In genomic region chr9:130304643-130305042, GRCh38 we compare ENCODE assay signal across 3 cellular contexts.
TF ChIP-seq lines count a peak whose summit lies in the region.

No MANE protein-coding gene starts in this region.

TF ChIP-seq in neural cell, 6 proteins besides CTCF, POLR2A, EP300 and RAD21 (continued from another document):
- no peak for TF ChIP-seq EZH2 (IDR thresholded peaks at IDR 0.05; ENCODE audit: borderline replicate concordance, insufficient read depth, low read length, poor library complexity, severe bottlenecking)
- TF ChIP-seq TAF1 (IDR thresholded peaks at IDR 0.05; ENCODE audit: low read depth): no peak
- no peak for TF ChIP-seq REST (IDR thresholded peaks at IDR 0.05; ENCODE audit: borderline replicate concordance)

TF ChIP-seq in GM23338, 12 proteins besides CTCF, POLR2A, EP300 and RAD21 (continued from another document):
- TF ChIP-seq REST (IDR thresholded peaks at IDR 0.05; ENCODE audit: unreplicated experiment) (no peak), NANOG (IDR thresholded peaks at IDR 0.05; ENCODE audit: borderline replicate concordance) (no peak), ZNF114 (CRISPR knock-in tag; IDR thresholded peaks at IDR 0.05) (no peak), POLR2AphosphoS5 (IDR thresholded peaks at IDR 0.05; ENCODE audit: low read depth) (no peak), JUNB (IDR thresholded peaks at IDR 0.05; ENCODE audit: unreplicated experiment) (no peak), STAT1 (IDR thresholded peaks at IDR 0.05; ENCODE audit: unreplicated experiment) (no peak), CREB1 (CRISPR knock-in tag; IDR thresholded peaks at IDR 0.05; ENCODE audit: low read depth) (no peak), EZH2phosphoT487 (IDR thresholded peaks at IDR 0.05; ENCODE audit: unreplicated experiment) (no peak), ETS1 (IDR thresholded peaks at IDR 0.05) (no peak), ZNF331 (CRISPR knock-in tag; IDR thresholded peaks at IDR 0.05; ENCODE audit: low read depth) (no peak), ZNF462 (CRISPR knock-in tag; IDR thresholded peaks at IDR 0.05) (no peak)
TF ChIP-seq in GM23338: peak in this region for 0.

TF ChIP-seq in SK-N-SH, 30 proteins besides CTCF, POLR2A, EP300 and RAD21:
- TF ChIP-seq USF1 (IDR thresholded peaks at IDR 0.05; ENCODE audit: borderline replicate concordance, low read depth): no peak
- TF ChIP-seq EZH2phosphoT487 (IDR thresholded peaks at IDR 0.05; ENCODE audit: borderline replicate concordance, low read depth): no peak
- no peak for TF ChIP-seq NRF1 (IDR thresholded peaks at IDR 0.05; ENCODE audit: low read depth, low read length)
- no peak for TF ChIP-seq JUND (IDR thresholded peaks at IDR 0.05)
- TF ChIP-seq IRF3 (IDR thresholded peaks at IDR 0.05; ENCODE audit: low read depth, low read length): no peak
- TF ChIP-seq GABPA (IDR thresholded peaks at IDR 0.05; ENCODE audit: low read depth): no peak
- TF ChIP-seq REST (IDR thresholded peaks at IDR 0.05; ENCODE audit: low read depth, low read length): no peak
- no peak for TF ChIP-seq YY1 (IDR thresholded peaks at IDR 0.05; ENCODE audit: low read depth)
- TF ChIP-seq USF2 (IDR thresholded peaks at IDR 0.05; ENCODE audit: borderline replicate concordance, low read depth, low read length): no peak
- TF ChIP-seq TAF1 (IDR thresholded peaks at IDR 0.05; ENCODE audit: borderline replicate concordance, low read depth, low read length): no peak
- TF ChIP-seq FOXM1 (IDR thresholded peaks at IDR 0.05; ENCODE audit: low read depth): no peak
- no peak for TF ChIP-seq MEF2A (IDR thresholded peaks at IDR 0.05; ENCODE audit: borderline replicate concordance, low read depth)
- no peak for TF ChIP-seq MAX (IDR thresholded peaks at IDR 0.05; ENCODE audit: low read depth)
- no peak for TF ChIP-seq ZBTB33 (IDR thresholded peaks at IDR 0.05; ENCODE audit: borderline replicate concordance, low read depth)
- TF ChIP-seq RFX5 (IDR thresholded peaks at IDR 0.05; ENCODE audit: low read length): no peak
- no peak for TF ChIP-seq GATA2 (CRISPR knock-in tag; IDR thresholded peaks at IDR 0.05)
- no peak for TF ChIP-seq RXRA (IDR thresholded peaks at IDR 0.05; ENCODE audit: borderline replicate concordance, low read depth)
- no peak for TF ChIP-seq PBX3 (IDR thresholded peaks at IDR 0.05)
- no peak for TF ChIP-seq SMC3 (IDR thresholded peaks at IDR 0.05; ENCODE audit: low read depth, low read length)
TF ChIP-seq in SK-N-SH: peak in this region for 0.
